ENCODE assay signal across 8 cellular contexts in the genomic region with DNA sequence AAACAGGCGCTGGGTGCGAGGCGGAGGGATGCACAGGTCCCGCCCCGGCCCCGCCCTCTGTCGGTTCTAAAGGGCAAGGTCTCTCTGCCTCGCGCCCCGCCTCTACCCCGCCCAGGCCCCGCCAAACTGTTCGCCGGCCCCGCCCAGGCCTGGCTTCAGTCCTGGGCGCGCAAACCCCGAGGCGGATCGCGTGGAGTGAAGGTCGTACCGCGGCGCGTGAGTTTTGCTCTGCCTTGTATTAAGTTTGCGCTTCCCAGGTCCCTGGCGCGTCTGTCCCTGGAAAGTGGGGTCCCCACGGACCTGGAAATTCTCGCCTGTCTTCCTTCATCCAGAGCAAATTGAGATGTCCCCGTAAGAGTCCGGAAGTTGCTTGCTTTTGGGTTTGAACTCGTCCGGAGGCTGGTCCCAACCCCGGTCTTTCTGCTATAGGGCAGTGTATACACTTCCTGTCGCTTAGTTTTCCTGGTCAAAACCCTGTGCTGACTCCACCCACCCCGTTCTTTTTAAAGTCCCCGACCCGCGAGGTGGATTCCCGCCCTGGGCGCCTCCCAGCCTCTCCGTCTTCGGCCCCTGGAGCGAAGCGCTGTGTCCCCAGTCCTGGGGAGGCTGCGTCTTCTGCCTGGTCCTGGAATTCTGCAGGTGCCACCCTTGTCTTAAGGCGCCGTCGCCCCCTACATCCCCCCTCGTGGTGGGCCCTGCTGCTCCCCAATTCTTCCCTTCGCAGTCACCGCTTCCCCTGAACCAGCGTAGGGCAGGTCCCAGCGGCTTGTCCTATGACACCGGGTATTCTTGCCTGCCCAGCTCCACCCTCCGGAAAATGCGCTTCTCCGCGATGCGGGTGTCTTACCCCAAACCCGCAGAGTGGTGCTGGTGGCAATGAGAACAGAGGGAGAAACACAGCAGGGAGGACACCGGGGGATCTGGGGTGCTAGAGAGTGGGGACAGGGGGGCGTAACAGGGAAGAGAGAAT. TPM values are rescaled to one million over a fixed set of nuclear protein-coding genes. Genes with fewer than 3 reads are reported as not detected.
DNase-seq lines count a peak whose midpoint lies in the region; TF ChIP-seq lines count a peak whose summit lies in the region.

No MANE protein-coding gene starts in this region.

- no peak for TF ChIP-seq CTCF in BE2C (IDR thresholded peaks at IDR 0.05; ENCODE audit: low read depth, low read length)
- TF ChIP-seq CTCF in GM20000 (IDR thresholded peaks at IDR 0.05; ENCODE audit: extremely low read depth, missing control alignments) = no peak
- TF ChIP-seq CTCF in epithelial cell of esophagus (IDR thresholded peaks at IDR 0.05; ENCODE audit: insufficient read depth, low read depth, low read length, missing control alignments) = no peak

- H3K79me2 ChIP-seq in Karpas-422 (ENCODE audit: low read length) = peaks cover 93% of the 10 kb centered on the region

- H2AFZ ChIP-seq in Karpas-422 (ENCODE audit: low read length) = no peak overlapping the region; the same call in 1 of the 2 replicates

- H3K4me2 ChIP-seq in Karpas-422 (ENCODE audit: low read depth, low read length, poor library complexity, severe bottlenecking) = peak overlapping the region; percentile 76

- H3K9ac ChIP-seq in Karpas-422 (ENCODE audit: low read length) (peak overlapping the region; percentile 72), mucosa of rectum (ENCODE audit: low read depth in 1 of 2, low read length in 2 of 2) (peak overlapping the region in 1 of 2 donors; percentile 38)

- H4K20me1 ChIP-seq in Karpas-422 (ENCODE audit: insufficient read depth, low read depth, low read length) = no peaks in the 10 kb centered on the region

- H3K27me3 ChIP-seq in BE2C = no peaks in the 10 kb centered on the region
- no peaks in the 10 kb centered on the region for H3K27me3 ChIP-seq in Karpas-422 (ENCODE audit: low read length)
- no peaks in the 10 kb centered on the region for H3K27me3 ChIP-seq in mucosa of rectum (ENCODE audit: control insufficient read depth in 2 of 2, insufficient read depth in 2 of 2, low read length in 2 of 2)

- H3K27ac ChIP-seq in Karpas-422 (ENCODE audit: low read length) = peak overlapping the region; percentile 10; the same call in 1 of the 2 replicates
- H3K27ac ChIP-seq in mucosa of rectum (ENCODE audit: low read depth in 2 of 2, low read length in 2 of 2) = peak overlapping the region; percentile 52 to 66

- H3K9me2 ChIP-seq in Karpas-422 (replicated peaks; ENCODE audit: insufficient read depth, low read length) = no peaks in the 10 kb centered on the region

- in situ Hi-C loops in KBM-7 (cut with MboI; ENCODE audit: low pct_unique_long_range_greater_than_20kb, low sequenced_read_pairs) = no loop called here

- H3K36me3 ChIP-seq in BE2C (no peaks in the 10 kb centered on the region), Karpas-422 (ENCODE audit: insufficient read depth, low read length) (peaks cover 45% of the 10 kb centered on the region), mucosa of rectum (ENCODE audit: control insufficient read depth in 2 of 2, insufficient read depth in 2 of 2, low read length in 2 of 2) (peaks cover 7 to 22% of the 10 kb centered on the region in 2 donors)

- H3K4me1 ChIP-seq in BE2C (no peaks in the 10 kb centered on the region), Karpas-422 (ENCODE audit: low read length) (peaks cover 14% of the 10 kb centered on the region; the same call in 1 of the 2 replicates), mucosa of rectum (ENCODE audit: control insufficient read depth in 2 of 2, insufficient read depth in 2 of 2, low read length in 2 of 2) (no peaks in the 10 kb centered on the region)

- peak overlapping the region; percentile 71 for H3K4me3 ChIP-seq in BE2C (ENCODE audit: low read depth, low read length)
- peak overlapping the region; percentile 71 for H3K4me3 ChIP-seq in Karpas-422 (ENCODE audit: low read length)
- peak overlapping the region; percentile 65 for H3K4me3 ChIP-seq in epithelial cell of esophagus (ENCODE audit: low read length)
- H3K4me3 ChIP-seq in mucosa of rectum (ENCODE audit: low read length in 2 of 2) = peak overlapping the region; percentile 68 to 79

- H3K9me3 ChIP-seq in BE2C = no peaks in the 10 kb centered on the region
- no peaks in the 10 kb centered on the region for H3K9me3 ChIP-seq in Karpas-422 (ENCODE audit: low read length)
- peaks cover 0 to 6% of the 10 kb centered on the region in 2 donors for H3K9me3 ChIP-seq in mucosa of rectum (ENCODE audit: control insufficient read depth in 2 of 2, low read length in 2 of 2)

- DNase-seq in BE2C (peak; percentile 95), GM20000 (ENCODE audit: low spot score) (peak; percentile 72), Karpas-422 (peak; percentile 96), activated T-cell treated with anti-CD3 and anti-CD28 coated beads for 24 hours (ENCODE audit: low read depth) (peak; percentile 88), epithelial cell of esophagus (ENCODE audit: low read depth) (peak; percentile 88), KBM-7 (no peak)
- peak; percentile 88 to 94 for DNase-seq in stimulated activated CD8-positive, alpha-beta memory T cell treated with anti-CD3 and anti-CD28 coated beads, Interleukin-2, amount 100 ng/mL, for 48 hours (ENCODE audit: low read depth in 2 of 2)

RNA-seq across cellular contexts. Expression of gene ZNF808, which starts 8.6 kb away (rescaled TPM):
- polyA plus RNA-seq in BE2C (2012; ENCODE audit: insufficient read depth, insufficient read length, low read depth) = 2.4 TPM
- total RNA-seq in Karpas-422 (2014; rRNA removed; shearing (Covaris generic); ENCODE audit: low replicate concordance) = 31.5 and 39.7 TPM in 2 replicates

RNA-seq across cellular contexts. Expression of gene ZNF701, which starts 34.0 kb away (rescaled TPM):
- polyA plus RNA-seq in BE2C (2012; ENCODE audit: insufficient read depth, insufficient read length, low read depth) = 2.3 TPM
- 24.0 and 43.8 TPM in 2 replicates for total RNA-seq in Karpas-422 (2014; rRNA removed; shearing (Covaris generic); ENCODE audit: low replicate concordance)
